15 cellular contexts compared by ENCODE assay signal in the genomic region with DNA sequence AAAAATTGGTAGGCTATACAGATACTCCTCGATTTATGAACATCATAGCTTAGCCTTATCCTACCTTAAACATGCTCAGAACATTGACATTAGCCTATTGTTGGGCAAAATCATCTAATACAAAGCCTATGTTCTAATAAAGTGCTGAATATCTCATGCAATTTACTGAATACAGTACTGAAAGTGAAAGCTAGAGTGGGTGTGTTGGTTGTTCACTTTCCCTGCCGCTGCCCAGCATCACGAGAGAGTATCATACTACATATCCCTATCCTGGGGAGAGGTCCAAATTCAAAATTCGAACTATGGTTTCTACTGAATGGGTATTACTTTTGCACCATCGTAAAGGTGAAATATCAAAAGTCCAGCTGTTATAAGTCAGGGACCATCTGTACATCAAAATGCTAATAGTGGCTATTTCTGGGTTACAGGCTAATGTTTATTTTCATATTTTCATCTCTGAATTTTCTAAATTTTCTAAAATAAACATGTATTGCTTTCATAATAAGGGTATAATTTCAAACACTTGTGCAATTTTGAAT. TPM values are rescaled to one million over a fixed set of nuclear protein-coding genes. Genes with fewer than 3 reads are reported as not detected.
DNase-seq lines count a peak whose midpoint lies in the region; ATAC-seq, FAIRE-seq and TF ChIP-seq lines count a peak whose summit lies in the region.
"Had no signal": no experiment of that assay in that cellular context is flagged by ENCODE, and none has a peak within 500 bp of the region (broad histone marks: within the 10 kb centered on the region; RNA-seq: fewer than 3 reads in every experiment).

No MANE protein-coding gene starts in this region.

- H3K23ac ChIP-seq in IMR-90 (ENCODE audit: low read depth, low read length) (no peak overlapping the region), mesenchymal stem cell (ENCODE audit: low read length in 2 of 2) (no peak overlapping the region)

- H2AFZ ChIP-seq in IMR-90 (replicated peaks; ENCODE audit: low read length, poor library complexity) (no peak overlapping the region), GM12878 (ENCODE audit: control insufficient read depth, low read depth, low read length) (peak overlapping the region; percentile 46), mesenchymal stem cell (ENCODE audit: low read depth, low read length) (no peak overlapping the region)

- RAD21 ChIA-PET in GM12878 (lab: Charles Lee; ENCODE audit: unreplicated experiment) = no interaction called here

- DNase-seq in CD8-positive, alpha-beta T cell = no peak
- peak; percentile 12 for DNase-seq in IMR-90
- DNase-seq in GM12878 (ENCODE audit: low read depth, low spot score) = no peak
- DNase-seq in mesenchymal stem cell = no peak
- DNase-seq in activated gamma-delta T cell (lab: John Stamatoyannopoulos, UW) = no peak
- no peak for DNase-seq in Right ventricle myocardium inferior (ENCODE audit: missing footprints)
- DNase-seq: activated CD8-positive, alpha-beta memory T cell treated with anti-CD3 and anti-CD28 coated beads for 24 hours; activated naive CD4-positive, alpha-beta T cell treated with anti-CD3 and anti-CD28 coated beads, Interleukin-2, amount 50 U/mL, for 16 hours; Caco-2; caudate nucleus; mesendoderm; Peyer's patch had no signal

- no peak overlapping the region; the same call in 1 of the 2 replicates for H4K5ac ChIP-seq in IMR-90 (ENCODE audit: low read depth, low read length)

- H3K27ac Mint-ChIP-seq in CD8-positive, alpha-beta T cell = no peak overlapping the region

- H3K79me2 ChIP-seq in GM12878 (ENCODE audit: control insufficient read depth, insufficient read depth, low read length) = no peaks in the 10 kb centered on the region

- no peaks in the 10 kb centered on the region for H3K27me3 ChIP-seq in CD8-positive, alpha-beta T cell (ENCODE audit: insufficient read depth, low read length)
- H3K27me3 ChIP-seq in IMR-90 (ENCODE audit: control insufficient read depth, insufficient read depth, low read length) (no peaks in the 10 kb centered on the region; the same call in 1 of the 2 replicates), GM12878 (replicated peaks in 1 of 2; ENCODE audit: control insufficient read depth in 2 of 2, insufficient read depth in 2 of 2, low read length in 1 of 2) (no peaks in the 10 kb centered on the region), mesenchymal stem cell (ENCODE audit: control insufficient read depth in 1 of 2, insufficient read depth in 1 of 2, low read length in 2 of 2) (no peaks in the 10 kb centered on the region)
- H3K27me3 ChIP-seq: Peyer's patch had no signal

- H3K4me3 Mint-ChIP-seq in CD8-positive, alpha-beta T cell = peak overlapping the region; percentile 11

- no peak overlapping the region for H2BK12ac ChIP-seq in mesenchymal stem cell (ENCODE audit: low read length in 2 of 2)

- BruUV-seq in IMR-90 (replicated peaks; lab: Mats Ljungman, UMichigan) (no TSS peak), GM12878 (replicated peaks; lab: Mats Ljungman, UMichigan) (no TSS peak)

- POLR2A ChIA-PET in CD8-positive, alpha-beta T cell (lab: Charles Lee) = no interaction called here
- POLR2A ChIA-PET in IMR-90 (lab: Charles Lee; ENCODE audit: unreplicated experiment) (no interaction called here), GM12878 (lab: Charles Lee) (no interaction called here)

- TF ChIP-seq RAD21 in IMR-90 (IDR thresholded peaks at IDR 0.05; ENCODE audit: low read length) (no peak), GM12878 (IDR thresholded peaks at IDR 0.05; ENCODE audit: insufficient read depth, low read depth, low read length) (no peak)

- H3K18ac ChIP-seq in IMR-90 (ENCODE audit: low read depth, low read length) = no peak overlapping the region
- H3K18ac ChIP-seq in mesenchymal stem cell (ENCODE audit: low read depth in 1 of 2, low read length in 2 of 2) = no peak overlapping the region

- no peaks in the 10 kb centered on the region for H3K79me1 ChIP-seq in IMR-90 (ENCODE audit: low read depth in 1 of 2, low read length in 2 of 2)
- H3K79me1 ChIP-seq in mesenchymal stem cell (replicated peaks; ENCODE audit: low read length, poor library complexity, severe bottlenecking) = no peaks in the 10 kb centered on the region

- no peaks in the 10 kb centered on the region for H3K9me3 ChIP-seq in CD8-positive, alpha-beta T cell (ENCODE audit: low read length)
- peaks cover 6% of the 10 kb centered on the region; the same call in 1 of the 2 replicates for H3K9me3 ChIP-seq in IMR-90 (ENCODE audit: control insufficient read depth, insufficient read depth, low read length)
- H3K9me3 ChIP-seq in GM12878 (replicated peaks; ENCODE audit: control insufficient read depth, insufficient read depth, low read length) = no peaks in the 10 kb centered on the region; the same call in 2 of the 3 replicates
- H3K9me3 ChIP-seq in mesenchymal stem cell (ENCODE audit: control insufficient read depth, low read length) = peaks cover 18% of the 10 kb centered on the region

- peaks cover 12% of the 10 kb centered on the region for H3K27me3 Mint-ChIP-seq in CD8-positive, alpha-beta T cell (ENCODE audit: low read depth)

- H3K4me3 ChIP-seq in CD8-positive, alpha-beta T cell (ENCODE audit: low read depth, low read length) = no peak overlapping the region
- H3K4me3 ChIP-seq in IMR-90 (ENCODE audit: insufficient read depth, low read depth, low read length) (peak overlapping the region; percentile 28; the same call in 1 of the 2 replicates), GM12878 (no peak overlapping the region; the same call in 1 of the 2 replicates), mesenchymal stem cell (ENCODE audit: insufficient read depth in 1 of 2, low read depth in 1 of 2, low read length in 2 of 2) (peak overlapping the region in 1 of 2 experiments; percentile 71)

- no peak overlapping the region for H2BK5ac ChIP-seq in IMR-90 (ENCODE audit: low read depth, low read length, poor library complexity, severe bottlenecking)
- no peak overlapping the region for H2BK5ac ChIP-seq in mesenchymal stem cell (ENCODE audit: low read depth, low read length, poor library complexity, severe bottlenecking)

- H3K4me1 Mint-ChIP-seq in CD8-positive, alpha-beta T cell (ENCODE audit: low read depth) = peaks cover 3% of the 10 kb centered on the region

- H2AK5ac ChIP-seq in IMR-90 (ENCODE audit: low read depth, low read length) (no peak overlapping the region), mesenchymal stem cell (ENCODE audit: low read length, severe bottlenecking) (no peak overlapping the region)

- in situ Hi-C loops in IMR-90 (cut with MboI; ENCODE audit: low sequenced_read_pairs) (no loop called here), GM12878 (cut with MboI) (no loop called here)

- no peaks in the 10 kb centered on the region for H3K36me3 ChIP-seq in CD8-positive, alpha-beta T cell (ENCODE audit: insufficient read depth, low read length)
- no peaks in the 10 kb centered on the region for H3K36me3 ChIP-seq in IMR-90 (ENCODE audit: control insufficient read depth, insufficient read depth, low read length)
- H3K36me3 ChIP-seq in GM12878 (ENCODE audit: control insufficient read depth in 2 of 2, insufficient read depth in 2 of 2, low read length in 1 of 2) = no peaks in the 10 kb centered on the region
- H3K36me3 ChIP-seq in mesenchymal stem cell (ENCODE audit: control insufficient read depth in 1 of 2, insufficient read depth in 2 of 2, low read depth in 1 of 2, low read length in 2 of 2) = no peaks in the 10 kb centered on the region
- H3K36me3 ChIP-seq: Peyer's patch had no signal

- H3K9ac ChIP-seq in IMR-90 (ENCODE audit: low read depth, low read length) (no peak overlapping the region), GM12878 (ENCODE audit: control insufficient read depth, insufficient read depth, low read length) (no peak overlapping the region), mesenchymal stem cell (ENCODE audit: low read length) (peak overlapping the region; percentile 74)

- H4K8ac ChIP-seq in IMR-90 (ENCODE audit: low read depth in 2 of 2, low read length in 2 of 2) (no peak overlapping the region), mesenchymal stem cell (ENCODE audit: low read length) (no peak overlapping the region)

- H3K56ac ChIP-seq in IMR-90 (ENCODE audit: extremely low read depth, insufficient read depth, low read length) = no peak overlapping the region

- peak overlapping the region; percentile 55 for H3K4me2 ChIP-seq in IMR-90 (ENCODE audit: low read depth, low read length)
- H3K4me2 ChIP-seq in GM12878 (ENCODE audit: control insufficient read depth, insufficient read depth) = no peak overlapping the region; the same call in 1 of the 2 replicates
- H3K4me2 ChIP-seq in mesenchymal stem cell (ENCODE audit: low read length, poor library complexity, severe bottlenecking) = no peak overlapping the region

- no peak overlapping the region for H2BK20ac ChIP-seq in IMR-90 (ENCODE audit: low read depth, low read length)

- CTCF ChIA-PET in CD8-positive, alpha-beta T cell (lab: Charles Lee) = no interaction called here
- CTCF ChIA-PET in IMR-90 (lab: Yijun Ruan, JAX) (interaction anchor here (0.6 kb wide), 2 partner anchors 14 to 498 kb away, joined by 4 to 8 read pairs; no protein-coding TSS in a partner anchor), GM12878 (lab: Yijun Ruan, JAX) (interaction anchor here (0.8 to 1.0 kb wide), 2 partner anchors 11 to 64 kb away, joined by 3 read pairs; no protein-coding TSS in a partner anchor)

- H2BK15ac ChIP-seq in IMR-90 (ENCODE audit: low read depth, low read length) = no peak overlapping the region
- no peak overlapping the region for H2BK15ac ChIP-seq in mesenchymal stem cell (ENCODE audit: low read depth, poor library complexity, severe bottlenecking)

- dilution Hi-C loops in IMR-90 (cut with HindIII; ENCODE audit: low sequenced_read_pairs, unreplicated experiment) = no loop called here

- no peak overlapping the region for H4K91ac ChIP-seq in IMR-90 (ENCODE audit: insufficient read depth, low read depth, low read length)
- no peak overlapping the region for H4K91ac ChIP-seq in mesenchymal stem cell (ENCODE audit: low read length)

- no peak overlapping the region for H3K27ac ChIP-seq in CD8-positive, alpha-beta T cell (ENCODE audit: low read depth, low read length)
- no peak overlapping the region for H3K27ac ChIP-seq in IMR-90 (ENCODE audit: insufficient read depth, low read length)
- H3K27ac ChIP-seq in GM12878 (ENCODE audit: control insufficient read depth, insufficient read depth) = no peak overlapping the region
- no peak overlapping the region for H3K27ac ChIP-seq in mesenchymal stem cell (ENCODE audit: low read length, poor library complexity, severe bottlenecking)
- H3K27ac ChIP-seq: Peyer's patch had no signal

- H3K14ac ChIP-seq in IMR-90 (replicated peaks; ENCODE audit: low read depth, low read length) (no peak overlapping the region), mesenchymal stem cell (ENCODE audit: low read length in 2 of 2) (no peak overlapping the region)

- no peak for FAIRE-seq in GM12878 (lab: Jason Lieb, UNC)

- ATAC-seq in CD8-positive, alpha-beta T cell = no peak
- peak; percentile 68 for ATAC-seq in IMR-90 (ENCODE audit: low read depth)
- peak; percentile 67 for ATAC-seq in GM12878
- no peak for ATAC-seq in HG03378 (IDR thresholded peaks at IDR 0.05; ENCODE audit: unreplicated experiment)
- ATAC-seq in Right ventricle myocardium inferior = no peak

- TF ChIP-seq POLR2A in IMR-90 (IDR thresholded peaks at IDR 0.05; ENCODE audit: low read depth, low read length) (no peak), GM12878 (IDR thresholded peaks at IDR 0.05; ENCODE audit: low read depth, low read length) (no peak)

- TF ChIP-seq EP300 in GM12878 (IDR thresholded peaks at IDR 0.05; ENCODE audit: borderline replicate concordance in 1 of 2, control insufficient read depth in 1 of 2, low read depth in 2 of 2, low read length in 2 of 2) = no peak

- peaks cover 4% of the 10 kb centered on the region for H3K9me3 Mint-ChIP-seq in CD8-positive, alpha-beta T cell

- H3K36me3 Mint-ChIP-seq in CD8-positive, alpha-beta T cell = no peaks in the 10 kb centered on the region

- TF ChIP-seq CTCF in CD8-positive, alpha-beta T cell (IDR thresholded peaks at IDR 0.05) = no peak
- TF ChIP-seq CTCF in IMR-90 (conservative IDR thresholded peaks at IDR 0.05; ENCODE audit: low read depth, low read length) = no peak
- no peak for TF ChIP-seq CTCF in GM12878 (IDR thresholded peaks at IDR 0.05 in 2 of 3, conservative IDR thresholded peaks at IDR 0.05 in 1 of 3; ENCODE audit: control insufficient read depth in 2 of 3, extremely low read depth in 1 of 3, insufficient read depth in 1 of 3, low read depth in 3 of 3, low read length in 3 of 3)

- H4K20me1 ChIP-seq in IMR-90 (ENCODE audit: insufficient read depth, low read length) (no peaks in the 10 kb centered on the region), GM12878 (ENCODE audit: control insufficient read depth, insufficient read depth) (no peaks in the 10 kb centered on the region)

- SMC1A ChIA-PET in GM12878 (lab: Charles Lee; ENCODE audit: uncharacterized antibody, unreplicated experiment) = interaction anchor here (1.1 to 1.3 kb wide), 3 partner anchors 38 to 99 kb away, joined by 3 to 4 read pairs (median 4); no protein-coding TSS in a partner anchor

- no peaks in the 10 kb centered on the region for H3K9me1 ChIP-seq in IMR-90 (ENCODE audit: insufficient read depth, low read length)

- WGBS in IMR-90 (ENCODE audit: extremely low coverage in 2 of 2, insufficient read length in 1 of 2), 2 experiments = no CpG with 5 or more reads among the region's 5 CpGs
- 27% methylated on average over 5 of the region's 5 CpGs for WGBS in GM12878 (ENCODE audit: insufficient coverage, insufficient replicate concordance, low lambda C conversion rate, missing lambda C conversion rate)
- 83% methylated on average over 3 of the region's 5 CpGs for WGBS in mesenchymal stem cell

- intact Hi-C loops in CD8-positive, alpha-beta T cell (cut with DNase I, micrococcal nuclease) = no loop called here
- intact Hi-C loops in IMR-90 (cut with micrococcal nuclease) (no loop called here), GM12878 (cut with micrococcal nuclease; ENCODE audit: unreplicated experiment) (no loop called here), Right ventricle myocardium inferior (cut with DNase I) (no loop called here)

- H2AK9ac ChIP-seq in IMR-90 (replicated peaks; ENCODE audit: low read depth, low read length, poor library complexity) = no peak overlapping the region

- no peaks in the 10 kb centered on the region for H3K4me1 ChIP-seq in CD8-positive, alpha-beta T cell (ENCODE audit: insufficient read depth, low read length)
- no peaks in the 10 kb centered on the region for H3K4me1 ChIP-seq in IMR-90 (ENCODE audit: control insufficient read depth, insufficient read depth, low read length)
- H3K4me1 ChIP-seq in GM12878 (ENCODE audit: control insufficient read depth, insufficient read depth, low read length) = no peaks in the 10 kb centered on the region
- H3K4me1 ChIP-seq in mesenchymal stem cell (ENCODE audit: control insufficient read depth, insufficient read depth, low read depth, low read length) = no peaks in the 10 kb centered on the region
- H3K4me1 ChIP-seq: Caco-2, Peyer's patch had no signal

- H3K4ac ChIP-seq in IMR-90 (ENCODE audit: low read depth, low read length) (no peak overlapping the region), mesenchymal stem cell (ENCODE audit: low read depth in 1 of 2, low read length in 2 of 2) (no peak overlapping the region)

- H2BK120ac ChIP-seq in IMR-90 (ENCODE audit: low read depth, low read length) = no peak overlapping the region
- H2BK120ac ChIP-seq in mesenchymal stem cell (ENCODE audit: low read depth, low read length) = no peak overlapping the region

RNA-seq across cellular contexts. Expression of a gene that starts 54.5 kb away (rescaled TPM):
- under 1 TPM in 1 of 2 experiments, not detected in 1; 0.61 TPM for total RNA-seq in CD8-positive, alpha-beta T cell
- total RNA-seq in IMR-90 (2012; rRNA removed) = not detected in 2 replicates
- not detected in 2 replicates for polyA plus RNA-seq in IMR-90 (2012; rRNA removed)
- polyA plus RNA-seq in IMR-90 (2012; cell fraction: cytosol; rRNA removed) = not detected in 2 replicates
- not detected in 2 replicates for polyA plus RNA-seq in IMR-90 (2012; cell fraction: nucleus; rRNA removed; ENCODE audit: low replicate concordance)
- total RNA-seq in GM12878 (2013; cell fraction: nucleolus; rRNA removed) = not detected in 2 replicates
- total RNA-seq in GM12878 (2014; rRNA removed) = not detected in 2 replicates
- not detected in 2 replicates for total RNA-seq in GM12878 (2014; rRNA removed; fragmentation: Illumina TruSeq; extraction: Trizol)
- not detected in 2 replicates for total RNA-seq in GM12878 (2021)
- not detected for polyA plus RNA-seq in GM12878 (2011; ENCODE audit: low read depth)
- 0.68 and 0.94 TPM in 2 replicates for polyA plus RNA-seq in GM12878 (2011; rRNA removed)
- not detected in 2 replicates for polyA plus RNA-seq in GM12878 (2011; cell fraction: cytosol; rRNA removed)
- not detected in 2 replicates for polyA plus RNA-seq in GM12878 (2011; cell fraction: nucleus; rRNA removed)
- 0.32 and 1.1 TPM in 2 replicates for polyA plus RNA-seq in GM12878 (2012)
- polyA plus RNA-seq in GM12878 (2014; fragmentation: Illumina TruSeq; extraction: Trizol) = 0.16 TPM in 1 of 2 replicates, not detected in the other
- polyA plus RNA-seq in GM12878 (2014; fragmentation: Nextera tagmentation; extraction: Ambion mirVana) = under 1 TPM; 0.27 to 0.29 TPM
- not detected in 2 replicates for polyA plus RNA-seq in GM12878 (2014; rRNA removed)
- under 1 TPM; 0.43 to 0.51 TPM for polyA plus RNA-seq in GM12878 (2016; fragmentation: Nextera tagmentation; extraction: Ambion mirVana)
- polyA minus RNA-seq in GM12878 (2011; rRNA and poly(A)+ RNA removed) = not detected in 2 replicates
- polyA minus RNA-seq in GM12878 (2011; cell fraction: cytosol; rRNA and poly(A)+ RNA removed) = not detected in 2 replicates
- polyA minus RNA-seq in GM12878 (2011; cell fraction: nucleus; rRNA and poly(A)+ RNA removed) = not detected in 2 replicates
- 0.06 TPM for polyA plus RNA-seq in mesenchymal stem cell (2013, experiment 1 of 2)
- polyA plus RNA-seq in mesenchymal stem cell (2013, experiment 2 of 2) = 0.10 TPM
- total RNA-seq in Right ventricle myocardium inferior = not detected
- total RNA-seq: Caco-2, epithelial cell of proximal tubule, Peyer's patch, skeletal muscle tissue had no signal

Comparison
In these comparisons a context has a peak if more than half of its experiments do, and no peak if none do; other contexts are left out.
1. ATAC-seq: peak in IMR-90 (single experiment) and GM12878 (single experiment); none in CD8-positive, alpha-beta T cell (single experiment), HG03378 (single experiment) and Right ventricle myocardium inferior (single experiment).